8 cellular contexts compared by ENCODE assay signal in the genomic region with DNA sequence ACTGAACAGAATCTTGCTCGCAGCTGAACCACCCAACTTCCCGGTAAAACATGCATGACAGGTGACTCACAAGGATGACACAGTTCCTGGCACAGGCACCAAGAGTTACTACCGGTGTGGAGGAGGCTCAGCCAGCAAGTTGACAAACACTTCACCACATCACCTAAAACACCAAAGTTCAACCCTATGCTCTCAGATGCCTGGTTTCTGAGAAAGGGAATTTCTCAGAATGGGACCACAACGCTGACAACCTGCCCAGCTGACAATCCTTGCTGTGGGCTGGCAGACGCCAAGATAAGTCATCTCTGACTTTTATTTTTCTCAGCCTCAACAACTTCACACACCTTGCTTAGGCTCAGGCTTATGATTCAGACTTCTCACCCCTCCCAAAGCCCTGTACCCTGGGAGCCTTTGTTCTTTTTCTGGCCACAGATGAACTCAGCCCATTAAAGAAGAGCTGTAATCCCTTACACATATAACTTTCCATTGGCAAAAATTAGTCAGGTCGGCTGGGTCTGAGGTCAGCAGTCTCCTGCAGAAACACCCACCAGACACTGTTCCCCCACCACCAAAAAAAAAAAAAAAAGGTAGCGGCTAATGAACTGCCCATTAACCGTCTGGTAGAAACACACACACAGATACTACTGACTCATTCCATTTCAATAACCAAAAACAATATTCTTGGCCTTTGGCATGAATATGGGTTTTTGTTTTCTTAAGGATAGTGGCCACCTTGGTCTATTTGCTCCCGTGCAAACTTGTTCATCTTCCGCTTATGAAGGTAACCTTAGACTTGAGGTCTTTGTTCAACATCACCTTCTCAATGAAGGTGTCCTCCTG. TPM values are rescaled to one million over a fixed set of nuclear protein-coding genes. Genes with fewer than 3 reads are reported as not detected.
DNase-seq lines count a peak whose midpoint lies in the region; ATAC-seq and TF ChIP-seq lines count a peak whose summit lies in the region.

No MANE protein-coding gene starts in this region.

- peaks cover 35% of the 10 kb centered on the region for H3K4me1 Mint-ChIP-seq in activated naive CD8-positive, alpha-beta T cell treated with anti-CD3 and anti-CD28 coated beads, Interleukin-2, amount 10 ng/mL, durations not matched to agents 7 days and 5 days
- H3K4me1 Mint-ChIP-seq in natural killer cell treated with Interleukin-12 subunit alpha and Interleukin-12 subunit beta and Interleukin-15 and Interleukin-18, amount 100 ng/mL, for 72 hours (ENCODE audit: low read depth in 2 of 2), result peaks cover 30 to 36% of the 10 kb centered on the region in 2 donors

- POLR2A ChIA-PET in activated naive CD8-positive, alpha-beta T cell treated with anti-CD3 and anti-CD28 coated beads, Interleukin-2, amount 10 ng/mL, durations not matched to agents 7 days and 5 days (lab: Charles Lee), result interaction anchor here (0.6 to 3.3 kb wide), 10 partner anchors 9 to 205 kb away, joined by 3 to 35 read pairs (median 5); partner anchors contain the start of gene TIAM1

- peak overlapping the region; percentile 85 for H3K27ac Mint-ChIP-seq in activated naive CD8-positive, alpha-beta T cell treated with anti-CD3 and anti-CD28 coated beads, Interleukin-2, amount 10 ng/mL, durations not matched to agents 7 days and 5 days
- peak overlapping the region; percentile 78 to 84 for H3K27ac Mint-ChIP-seq in natural killer cell treated with Interleukin-12 subunit alpha and Interleukin-12 subunit beta and Interleukin-15 and Interleukin-18, amount 100 ng/mL, for 72 hours

- peaks cover 7% of the 10 kb centered on the region for H3K9me3 Mint-ChIP-seq in activated naive CD8-positive, alpha-beta T cell treated with anti-CD3 and anti-CD28 coated beads, Interleukin-2, amount 10 ng/mL, durations not matched to agents 7 days and 5 days
- H3K9me3 Mint-ChIP-seq in natural killer cell treated with Interleukin-12 subunit alpha and Interleukin-12 subunit beta and Interleukin-15 and Interleukin-18, amount 100 ng/mL, for 72 hours, result peaks cover 3% of the 10 kb centered on the region

- H3K27me3 ChIP-seq in SJCRH30 (0 out of 2 replicates have a peak, but pooled peaks cover 3% of the 10 kb centered on the region), tibial artery (no peaks in the 10 kb centered on the region)

- H3K4me3 ChIP-seq in SJCRH30 (no peak overlapping the region), tibial artery (no peak overlapping the region)

- no peaks in the 10 kb centered on the region for H3K4me1 ChIP-seq in SJCRH30
- peaks cover 0 to 5% (median 0%) of the 10 kb centered on the region in 4 donors for H3K4me1 ChIP-seq in tibial artery

- intact Hi-C loops in tibial artery (cut with DNase I; ENCODE audit: low total_unique reads), result no loop called here

- H3K4me3 Mint-ChIP-seq in activated naive CD8-positive, alpha-beta T cell treated with anti-CD3 and anti-CD28 coated beads, Interleukin-2, amount 10 ng/mL, durations not matched to agents 7 days and 5 days, result peak overlapping the region; percentile 43
- H3K4me3 Mint-ChIP-seq in natural killer cell treated with Interleukin-12 subunit alpha and Interleukin-12 subunit beta and Interleukin-15 and Interleukin-18, amount 100 ng/mL, for 72 hours, result peak overlapping the region; percentile 69

- DNase-seq in SW 1271 (lab: John Stamatoyannopoulos, UW) (peak; percentile 73 to 93), ureter (ENCODE audit: low spot score) (peak; percentile 78), SJCRH30 (no peak), tibial artery (no peak), COLO668 (lab: John Stamatoyannopoulos, UW; ENCODE audit: unreplicated experiment) (no peak)
- DNase-seq in activated naive CD8-positive, alpha-beta T cell treated with anti-CD3 and anti-CD28 coated beads, Interleukin-2, amount 10 ng/mL, durations not matched to agents 7 days and 5 days, result peak; percentile 70
- peak; percentile 88 for DNase-seq in natural killer cell treated with Interleukin-12 subunit alpha and Interleukin-12 subunit beta and Interleukin-15 and Interleukin-18, amount 100 ng/mL, for 72 hours (ENCODE audit: low spot score)

- H3K27me3 Mint-ChIP-seq in activated naive CD8-positive, alpha-beta T cell treated with anti-CD3 and anti-CD28 coated beads, Interleukin-2, amount 10 ng/mL, durations not matched to agents 7 days and 5 days, result no peaks in the 10 kb centered on the region
- no peaks in the 10 kb centered on the region for H3K27me3 Mint-ChIP-seq in natural killer cell treated with Interleukin-12 subunit alpha and Interleukin-12 subunit beta and Interleukin-15 and Interleukin-18, amount 100 ng/mL, for 72 hours

- H3K9me3 ChIP-seq in SJCRH30 (replicated peaks), result no peaks in the 10 kb centered on the region
- H3K9me3 ChIP-seq in tibial artery, result no peaks in the 10 kb centered on the region

- peaks cover 27% of the 10 kb centered on the region for H3K36me3 Mint-ChIP-seq in activated naive CD8-positive, alpha-beta T cell treated with anti-CD3 and anti-CD28 coated beads, Interleukin-2, amount 10 ng/mL, durations not matched to agents 7 days and 5 days
- peaks cover 6% of the 10 kb centered on the region for H3K36me3 Mint-ChIP-seq in natural killer cell treated with Interleukin-12 subunit alpha and Interleukin-12 subunit beta and Interleukin-15 and Interleukin-18, amount 100 ng/mL, for 72 hours

- TF ChIP-seq CTCF in tibial artery (IDR thresholded peaks at IDR 0.05), result no peak

- ATAC-seq in GM19463 (IDR thresholded peaks at IDR 0.05; ENCODE audit: unreplicated experiment), result peak; percentile 65
- peak; percentile 95 for ATAC-seq in activated naive CD8-positive, alpha-beta T cell treated with anti-CD3 and anti-CD28 coated beads, Interleukin-2, amount 10 ng/mL, durations not matched to agents 7 days and 5 days (ENCODE audit: low read depth)
- peak; percentile 94 to 95 for ATAC-seq in natural killer cell treated with Interleukin-12 subunit alpha and Interleukin-12 subunit beta and Interleukin-15 and Interleukin-18, amount 100 ng/mL, for 72 hours

- no peak overlapping the region for H3K27ac ChIP-seq in SJCRH30
- no peak overlapping the region for H3K27ac ChIP-seq in tibial artery

- H3K36me3 ChIP-seq in SJCRH30, result no peaks in the 10 kb centered on the region
- H3K36me3 ChIP-seq in tibial artery, result no peaks in the 10 kb centered on the region

RNA-seq across cellular contexts. Expression of gene TIAM1, which starts 10.8 kb away (rescaled TPM):
- 10 to 100 TPM; 21.8 to 23.7 TPM for total RNA-seq in activated naive CD8-positive, alpha-beta T cell treated with anti-CD3 and anti-CD28 coated beads, Interleukin-2, amount 10 ng/mL, durations not matched to agents 7 days and 5 days
- total RNA-seq in natural killer cell treated with Interleukin-12 subunit alpha and Interleukin-12 subunit beta and Interleukin-15 and Interleukin-18, amount 100 ng/mL, for 72 hours, result 100 to 1,000 TPM in 1 of 2 donors, 10 to 100 TPM in 1; 57.4 to 125 TPM
- total RNA-seq in ureter, result 94.2 TPM
- 6.0 and 9.5 TPM in 2 replicates for total RNA-seq in SJCRH30 (2014; rRNA removed; shearing (Covaris generic))

Comparison
In these comparisons a context has a peak if more than half of its experiments do, and no peak if none do; other contexts are left out.
1. DNase-seq: peak in SW 1271 (2 of 2), activated naive CD8-positive, alpha-beta T cell treated with anti-CD3 and anti-CD28 coated beads, Interleukin-2, amount 10 ng/mL, durations not matched to agents 7 days and 5 days (single experiment), natural killer cell treated with Interleukin-12 subunit alpha and Interleukin-12 subunit beta and Interleukin-15 and Interleukin-18, amount 100 ng/mL, for 72 hours (single experiment) and ureter (single experiment); none in SJCRH30 (0 of 2), tibial artery (0 of 2) and COLO668 (single experiment).
2. Peak in every context shown above with its lines, with median percentiles within 50 percentile points of each other: ATAC-seq.